In the genomic region with DNA sequence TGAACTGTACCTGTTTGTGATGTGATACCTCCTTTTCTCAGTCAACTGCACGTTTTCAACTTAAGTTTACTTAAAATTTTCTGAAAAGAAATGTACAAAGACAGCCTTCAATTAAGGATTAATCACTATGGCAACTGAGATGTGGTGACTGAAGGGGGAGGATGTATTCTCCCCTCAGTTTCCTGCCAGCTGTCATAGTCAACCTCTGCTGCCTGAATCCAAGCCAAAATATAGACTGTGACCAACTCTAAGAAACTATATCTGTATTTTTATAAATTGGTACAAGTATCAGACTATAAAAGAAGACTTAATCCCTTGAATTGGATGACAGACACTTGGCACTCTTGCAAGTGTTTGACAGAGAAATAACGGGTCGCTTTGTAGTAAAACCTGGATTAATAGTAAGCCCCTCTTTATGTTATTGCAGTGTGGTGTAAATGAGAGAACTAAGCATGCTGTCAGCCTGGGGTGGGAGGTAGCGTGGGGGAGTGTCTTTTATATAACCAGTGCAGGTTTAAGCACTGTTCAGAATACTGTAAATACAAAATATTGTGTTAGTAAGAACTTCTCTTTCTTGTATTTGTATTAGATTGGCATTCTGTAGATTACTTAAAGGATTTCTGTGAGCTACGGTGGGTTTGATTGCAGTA, we compare ENCODE assay signal across 11 cellular contexts.
DNase-seq lines count a peak whose midpoint lies in the region; ATAC-seq, FAIRE-seq and TF ChIP-seq lines count a peak whose summit lies in the region.
"Had no signal": no experiment of that assay in that cellular context is flagged by ENCODE, and none has a peak within 500 bp of the region (broad histone marks: within the 10 kb centered on the region; RNA-seq: fewer than 3 reads in every experiment).

No MANE protein-coding gene starts in this region.

- no peaks in the 10 kb centered on the region for H3K27me3 Mint-ChIP-seq in brain
- H3K27me3 Mint-ChIP-seq in CD14-positive monocyte (ENCODE audit: low read depth in 3 of 3): peaks cover 0 to 1% (median 0%) of the 10 kb centered on the region in 3 donors
- H3K27me3 Mint-ChIP-seq: activated naive CD4-positive, alpha-beta T cell treated with anti-CD3 and anti-CD28 coated beads, Interleukin-2, amount 50 U/mL, for 24 hours had no signal

- H3K27me3 ChIP-seq in pancreas: no peaks in the 10 kb centered on the region

- FAIRE-seq in pancreas (lab: Jason Lieb, UNC): no peak

- H3K4me1 Mint-ChIP-seq in brain (peaks cover 54% of the 10 kb centered on the region), CD14-positive monocyte (peaks cover 20% of the 10 kb centered on the region)
- H3K4me1 Mint-ChIP-seq: endodermal cell had no signal

- peaks cover 0 to 4% (median 0%) of the 10 kb centered on the region in 3 donors for H3K36me3 ChIP-seq in pancreas

- 66 to 69% methylated on average over 5 of the region's 5 CpGs for WGBS in pancreas, 2 donors

- TF ChIP-seq CTCF in brain (conservative IDR thresholded peaks at IDR 0.05) (no peak), pancreas (IDR thresholded peaks at IDR 0.05) (no peak), CD14-positive monocyte (IDR thresholded peaks at IDR 0.05) (no peak)

- no peak for DNase-seq in activated naive CD4-positive, alpha-beta T cell treated with anti-CD3 and anti-CD28 coated beads, Interleukin-2, amount 50 U/mL, for 72 hours (ENCODE audit: low spot score in 2 of 2)
- no peak for DNase-seq in activated naive CD4-positive, alpha-beta T cell (lab: John Stamatoyannopoulos, UW)
- DNase-seq in NCI-H524 treated with DMSO at 0.1 percent for 48 hours (lab: John Stamatoyannopoulos, UW) (peak; percentile 93), pancreas (no peak), NCI-H2029 treated with DMSO at 0.1 percent for 48 hours (lab: John Stamatoyannopoulos, UW) (no peak), CD14-positive monocyte (ENCODE audit: low spot score) (no peak)
- no peak for DNase-seq in stimulated activated CD4-positive, alpha-beta T cell treated with anti-CD3 and anti-CD28 coated beads, Interleukin-4, amount 100 ng/mL, for 1 hour
- DNase-seq: endodermal cell, T-helper 9 cell had no signal

- H3K27ac Mint-ChIP-seq in activated naive CD4-positive, alpha-beta T cell treated with anti-CD3 and anti-CD28 coated beads, Interleukin-2, amount 50 U/mL, for 72 hours: no peak overlapping the region
- H3K27ac Mint-ChIP-seq in brain: peak overlapping the region; percentile 0 to 89 (median 70)
- H3K27ac Mint-ChIP-seq in CD14-positive monocyte: no peak overlapping the region
- H3K27ac Mint-ChIP-seq: activated naive CD4-positive, alpha-beta T cell treated with anti-CD3 and anti-CD28 coated beads, Interleukin-2, amount 50 U/mL, for 24 hours; endodermal cell had no signal

- H3K4me3 Mint-ChIP-seq in brain (peak overlapping the region; percentile 19 to 53 (median 43)), CD14-positive monocyte (no peak overlapping the region)
- H3K4me3 Mint-ChIP-seq: activated naive CD4-positive, alpha-beta T cell treated with anti-CD3 and anti-CD28 coated beads, Interleukin-2, amount 50 U/mL, for 24 hours; endodermal cell had no signal

- H3K4me1 ChIP-seq in pancreas: no peaks in the 10 kb centered on the region

- no peak overlapping the region for H3K27ac ChIP-seq in pancreas

- peak; percentile 33 to 68 for ATAC-seq in activated naive CD4-positive, alpha-beta T cell treated with anti-CD3 and anti-CD28 coated beads, Interleukin-2, amount 50 U/mL, for 72 hours
- ATAC-seq in pancreas: no peak

- H3K9me3 ChIP-seq in pancreas: no peaks in the 10 kb centered on the region

- intact Hi-C loops in pancreas (cut with DNase I): no loop called here
- intact Hi-C loops in CD14-positive monocyte (cut with micrococcal nuclease): no loop called here

- H3K9me3 Mint-ChIP-seq in activated naive CD4-positive, alpha-beta T cell treated with anti-CD3 and anti-CD28 coated beads, Interleukin-2, amount 50 U/mL, for 72 hours: no peaks in the 10 kb centered on the region
- H3K9me3 Mint-ChIP-seq in brain (peaks cover 0 to 3% (median 3%) of the 10 kb centered on the region in 5 experiments), CD14-positive monocyte (peaks cover 0 to 11% (median 5%) of the 10 kb centered on the region in 7 donors)
- H3K9me3 Mint-ChIP-seq: activated naive CD4-positive, alpha-beta T cell treated with anti-CD3 and anti-CD28 coated beads, Interleukin-2, amount 50 U/mL, for 24 hours had no signal

- peaks cover 13 to 29% of the 10 kb centered on the region in 2 donors for H3K36me3 Mint-ChIP-seq in activated naive CD4-positive, alpha-beta T cell treated with anti-CD3 and anti-CD28 coated beads, Interleukin-2, amount 50 U/mL, for 72 hours
- H3K36me3 Mint-ChIP-seq in brain (peaks cover 46% of the 10 kb centered on the region), CD14-positive monocyte (peaks cover 23 to 31% of the 10 kb centered on the region in 2 donors)

- no peak overlapping the region for H3K4me3 ChIP-seq in pancreas

Comparison
In these comparisons a context has a peak if more than half of its experiments do, and no peak if none do; other contexts are left out.
1. ATAC-seq: peak in activated naive CD4-positive, alpha-beta T cell treated with anti-CD3 and anti-CD28 coated beads, Interleukin-2, amount 50 U/mL, for 72 hours (2 of 2); none in pancreas (0 of 4).
2. H3K27ac Mint-ChIP-seq: peak in brain (5 of 5); none in activated naive CD4-positive, alpha-beta T cell treated with anti-CD3 and anti-CD28 coated beads, Interleukin-2, amount 50 U/mL, for 72 hours (0 of 2) and CD14-positive monocyte (0 of 7).
3. H3K4me3 Mint-ChIP-seq: peak in brain (5 of 5); none in CD14-positive monocyte (0 of 2).